In genomic region chr2:114926303-114926702, GRCh38 we compare ENCODE assay signal across 5 cellular contexts.
"Had no signal": no experiment of that assay in that cellular context is flagged by ENCODE, and none has a peak within 500 bp of the region (broad histone marks: within the 10 kb centered on the region; RNA-seq: fewer than 3 reads in every experiment).

No MANE protein-coding gene starts in this region.

- ATAC-seq: GM23338, HepG2 had no signal

- DNase-seq: H9, HCEC 1CT had no signal

- H3K27ac ChIP-seq: HL-60 had no signal

- H3K4me3 ChIP-seq: GM23338 had no signal
